In genomic region chr3:148101061-148101460, GRCh38 we compare ENCODE assay signal across 2 cellular contexts.
TF ChIP-seq lines count a peak whose summit lies in the region.

No MANE protein-coding gene starts in this region.

TF ChIP-seq in WTC11, 78 proteins besides CTCF, POLR2A, EP300 and RAD21 (continued from another document):
- TF ChIP-seq FOXP4 (CRISPR knock-in tag; IDR thresholded peaks at IDR 0.05) (no peak), HMGA2 (CRISPR knock-in tag; IDR thresholded peaks at IDR 0.05) (no peak), E2F1 (CRISPR knock-in tag; IDR thresholded peaks at IDR 0.05) (no peak), MYBL2 (CRISPR knock-in tag; IDR thresholded peaks at IDR 0.05) (no peak)

TF ChIP-seq in HepG2, 621 proteins besides CTCF, POLR2A, EP300 and RAD21 (continued from another document):
- TF ChIP-seq HIC2 (CRISPR knock-in tag; IDR thresholded peaks at IDR 0.05; ENCODE audit: low read depth) (no peak), ZNF670 (CRISPR knock-in tag; IDR thresholded peaks at IDR 0.05; ENCODE audit: borderline replicate concordance) (no peak), ZNF451 (CRISPR knock-in tag; IDR thresholded peaks at IDR 0.05) (no peak), JUND (CRISPR knock-in tag; IDR thresholded peaks at IDR 0.05) (no peak), RBAK (CRISPR knock-in tag; IDR thresholded peaks at IDR 0.05) (no peak), TOE1 (CRISPR knock-in tag; IDR thresholded peaks at IDR 0.05) (no peak), ZNF281 (CRISPR knock-in tag; IDR thresholded peaks at IDR 0.05; ENCODE audit: borderline replicate concordance) (no peak), ZNF512 (CRISPR knock-in tag; IDR thresholded peaks at IDR 0.05) (no peak), ATRX (CRISPR knock-in tag; IDR thresholded peaks at IDR 0.05; ENCODE audit: borderline replicate concordance) (no peak)
